In genomic region chrX:7586126-7586525, GRCh38 we compare ENCODE assay signal across 8 cellular contexts.
DNase-seq lines count a peak whose midpoint lies in the region; TF ChIP-seq lines count a peak whose summit lies in the region.

No MANE protein-coding gene starts in this region.

- no peak overlapping the region for H3K14ac ChIP-seq in neuronal stem cell (ENCODE audit: low read length)

- no peak overlapping the region for H4K8ac ChIP-seq in neuronal stem cell (ENCODE audit: low read depth, low read length)

- BruUV-seq in MCF 10A (replicated peaks; lab: Mats Ljungman, UMichigan): no TSS peak

- H3K36me3 Mint-ChIP-seq in MCF 10A (ENCODE audit: insufficient read depth, unreplicated experiment): no peaks in the 10 kb centered on the region
- H3K36me3 Mint-ChIP-seq in CD8-positive, alpha-beta memory T cell: no peaks in the 10 kb centered on the region

- H3K23ac ChIP-seq in neuronal stem cell (ENCODE audit: low read depth, low read length, poor library complexity): no peak overlapping the region

- H2BK12ac ChIP-seq in neuronal stem cell (ENCODE audit: low read length): no peak overlapping the region

- H2AFZ ChIP-seq in KMS-11 (ENCODE audit: low read depth): no peak overlapping the region
- H2AFZ ChIP-seq in neuronal stem cell (ENCODE audit: low read length): no peak overlapping the region

- no peak overlapping the region for H3K4me3 Mint-ChIP-seq in MCF 10A (ENCODE audit: unreplicated experiment)
- H3K4me3 Mint-ChIP-seq in CD8-positive, alpha-beta memory T cell: no peak overlapping the region

- no peak overlapping the region for H3K18ac ChIP-seq in neuronal stem cell (ENCODE audit: low read length)

- no peak overlapping the region for H3K4ac ChIP-seq in neuronal stem cell (ENCODE audit: low read length)

- no peak overlapping the region for H4K91ac ChIP-seq in neuronal stem cell (ENCODE audit: low read depth, low read length, poor library complexity)

- DNase-seq in MCF 10A (ENCODE audit: unreplicated experiment) (peak; percentile 54), breast epithelium (ENCODE audit: low spot score in 2 of 2) (no peak), cardiac fibroblast (ENCODE audit: low read depth in 2 of 2) (peak; percentile 0 to 52), neuronal stem cell (ENCODE audit: low spot score) (peak; percentile 3), NCI-H1436 treated with DMSO at 0.1 percent for 48 hours (lab: John Stamatoyannopoulos, UW) (no peak), kidney glomerular epithelial cell (lab: John Stamatoyannopoulos, UW) (no peak)
- no peak for DNase-seq in CD8-positive, alpha-beta memory T cell

- peak; percentile 65 for TF ChIP-seq CTCF in MCF 10A (IDR thresholded peaks at IDR 0.05; ENCODE audit: unreplicated experiment)
- TF ChIP-seq CTCF in breast epithelium (IDR thresholded peaks at IDR 0.05): peak in 1 of 3 donors; percentile 43
- peak; percentile 49 for TF ChIP-seq CTCF in KMS-11 (conservative IDR thresholded peaks at IDR 0.05; ENCODE audit: low read depth, low read length)
- peak; percentile 38 for TF ChIP-seq CTCF in cardiac fibroblast (IDR thresholded peaks at IDR 0.05; ENCODE audit: low read depth, low read length)

- TF ChIP-seq POLR2A in breast epithelium (IDR thresholded peaks at IDR 0.05): no peak

- H3K27ac Mint-ChIP-seq in MCF 10A (ENCODE audit: low read depth, unreplicated experiment): no peak overlapping the region
- no peak overlapping the region for H3K27ac Mint-ChIP-seq in CD8-positive, alpha-beta memory T cell

- no peaks in the 10 kb centered on the region for H3K79me1 ChIP-seq in neuronal stem cell (ENCODE audit: low read depth, low read length)

- H3K9me3 ChIP-seq in breast epithelium (no peaks in the 10 kb centered on the region), neuronal stem cell (replicated peaks in 1 of 2; ENCODE audit: control insufficient read depth in 2 of 2, insufficient read depth in 1 of 2, low read depth in 1 of 2, low read length in 2 of 2) (no peaks in the 10 kb centered on the region)
- H3K9me3 ChIP-seq in CD8-positive, alpha-beta memory T cell (ENCODE audit: low read length): no peaks in the 10 kb centered on the region

- POLR2A ChIA-PET in MCF 10A (lab: Yijun Ruan, JAX): interaction anchor here (1.4 kb wide), 1 partner anchor 454 kb away, joined by 5 read pairs; no protein-coding TSS in a partner anchor
- POLR2A ChIA-PET in CD8-positive, alpha-beta memory T cell (lab: Charles Lee): no interaction called here

- H3K27me3 Mint-ChIP-seq in MCF 10A (ENCODE audit: insufficient read depth, unreplicated experiment): no peaks in the 10 kb centered on the region
- H3K27me3 Mint-ChIP-seq in CD8-positive, alpha-beta memory T cell: no peaks in the 10 kb centered on the region

- H3K27me3 ChIP-seq in breast epithelium (no peaks in the 10 kb centered on the region), KMS-11 (ENCODE audit: insufficient read depth, low read depth) (no peaks in the 10 kb centered on the region), neuronal stem cell (ENCODE audit: control insufficient read depth in 3 of 3, insufficient read depth in 3 of 3, low read depth in 1 of 3, low read length in 3 of 3) (no peaks in the 10 kb centered on the region)
- H3K27me3 ChIP-seq in CD8-positive, alpha-beta memory T cell (ENCODE audit: insufficient read depth, low read length, poor library complexity, severe bottlenecking): no peaks in the 10 kb centered on the region

- no CpG with 5 or more reads among the region's 2 CpGs for WGBS in neuronal stem cell (ENCODE audit: extremely low coverage in 2 of 2, insufficient read length in 2 of 2, insufficient replicate concordance in 1 of 2), 2 donors

- no peak overlapping the region for H2AK5ac ChIP-seq in neuronal stem cell (ENCODE audit: low read depth, low read length)

- H3K9ac ChIP-seq in KMS-11: no peak overlapping the region
- no peak overlapping the region for H3K9ac ChIP-seq in neuronal stem cell (ENCODE audit: low read depth, low read length, poor library complexity)

- no peak overlapping the region for H2BK120ac ChIP-seq in neuronal stem cell (ENCODE audit: low read depth, low read length)

- no peak overlapping the region for H2BK15ac ChIP-seq in neuronal stem cell (ENCODE audit: low read length)

- H3K36me3 ChIP-seq in breast epithelium (no peaks in the 10 kb centered on the region), KMS-11 (ENCODE audit: insufficient read depth) (no peaks in the 10 kb centered on the region), neuronal stem cell (replicated peaks in 1 of 2; ENCODE audit: control insufficient read depth in 2 of 2, insufficient read depth in 2 of 2, low read length in 2 of 2) (no peaks in the 10 kb centered on the region)
- no peaks in the 10 kb centered on the region for H3K36me3 ChIP-seq in CD8-positive, alpha-beta memory T cell (ENCODE audit: insufficient read depth, low read length)

- H3K79me2 ChIP-seq in KMS-11 (ENCODE audit: insufficient read depth, low read depth): no peaks in the 10 kb centered on the region

- no peaks in the 10 kb centered on the region for H3K9me3 Mint-ChIP-seq in MCF 10A (ENCODE audit: unreplicated experiment)
- peaks cover 0 to 3% (median 2%) of the 10 kb centered on the region in 5 donors for H3K9me3 Mint-ChIP-seq in CD8-positive, alpha-beta memory T cell

- no peak overlapping the region for H2BK5ac ChIP-seq in neuronal stem cell (ENCODE audit: low read length)

- H3K4me2 ChIP-seq in KMS-11 (no peak overlapping the region), neuronal stem cell (ENCODE audit: insufficient read depth, low read length, poor library complexity, severe bottlenecking) (no peak overlapping the region)

- H4K20me1 ChIP-seq in KMS-11 (ENCODE audit: insufficient read depth): no peaks in the 10 kb centered on the region

- H3K4me1 ChIP-seq in breast epithelium (no peaks in the 10 kb centered on the region), KMS-11 (ENCODE audit: low read depth, poor library complexity, severe bottlenecking) (no peaks in the 10 kb centered on the region), neuronal stem cell (ENCODE audit: control insufficient read depth in 2 of 2, insufficient read depth in 1 of 2, low read depth in 1 of 2, low read length in 2 of 2) (no peaks in the 10 kb centered on the region)
- H3K4me1 ChIP-seq in CD8-positive, alpha-beta memory T cell (ENCODE audit: insufficient read depth, low read length): no peaks in the 10 kb centered on the region

- no peaks in the 10 kb centered on the region for H3K4me1 Mint-ChIP-seq in MCF 10A (ENCODE audit: insufficient read depth, unreplicated experiment)
- H3K4me1 Mint-ChIP-seq in CD8-positive, alpha-beta memory T cell: no peaks in the 10 kb centered on the region

- intact Hi-C loops in MCF 10A (cut with micrococcal nuclease): loop anchor here (1.0 kb wide), 5 partner anchors 352 to 517 kb away; no protein-coding TSS in a partner anchor
- intact Hi-C loops in breast epithelium (cut with DNase I; ENCODE audit: low total_unique reads): no loop called here

- CTCF ChIA-PET in MCF 10A (lab: Yijun Ruan, JAX): interaction anchor here (0.6 to 2.5 kb wide), 5 partner anchors 322 to 453 kb away, joined by 3 to 11 read pairs (median 5); no protein-coding TSS in a partner anchor
- CTCF ChIA-PET in CD8-positive, alpha-beta memory T cell (lab: Charles Lee): no interaction called here

- no peak overlapping the region for H3K27ac ChIP-seq in breast epithelium
- no peak overlapping the region for H3K27ac ChIP-seq in KMS-11
- H3K27ac ChIP-seq in neuronal stem cell (replicated peaks; ENCODE audit: low read length): no peak overlapping the region
- H3K27ac ChIP-seq in CD8-positive, alpha-beta memory T cell (ENCODE audit: low read depth, low read length): no peak overlapping the region

- no peak overlapping the region for H3K4me3 ChIP-seq in breast epithelium
- no peak overlapping the region for H3K4me3 ChIP-seq in KMS-11 (IDR thresholded peaks at IDR 0.05; ENCODE audit: insufficient read depth, low read depth, low read length)
- H3K4me3 ChIP-seq in cardiac fibroblast (replicated peaks in 1 of 2; ENCODE audit: low read depth in 2 of 2, low read length in 2 of 2): no peak overlapping the region
- no peak overlapping the region for H3K4me3 ChIP-seq in neuronal stem cell (ENCODE audit: low read length in 2 of 2)
- no peak overlapping the region for H3K4me3 ChIP-seq in CD8-positive, alpha-beta memory T cell (ENCODE audit: low read length)

Comparison
In these comparisons a context has a peak if more than half of its experiments do, and no peak if none do; other contexts are left out.
1. DNase-seq: peak in MCF 10A (single experiment), cardiac fibroblast (2 of 2) and neuronal stem cell (single experiment); none in breast epithelium (0 of 2), CD8-positive, alpha-beta memory T cell (0 of 5), NCI-H1436 treated with DMSO at 0.1 percent for 48 hours (single experiment) and kidney glomerular epithelial cell (single experiment).